Comparison of ENCODE assay signal across 1 cellular context in genomic region chr3:46962427-46962826, GRCh38.
TF ChIP-seq lines count a peak whose summit lies in the region.

No MANE protein-coding gene starts in this region.

TF ChIP-seq in IMR-90, 13 proteins besides CTCF, POLR2A, EP300 and RAD21 (continued from another document):
- TF ChIP-seq FOS (IDR thresholded peaks at IDR 0.05; ENCODE audit: low read depth, low read length) = no peak
- no peak for TF ChIP-seq RFX5 (IDR thresholded peaks at IDR 0.05; ENCODE audit: low read depth, low read length)
- no peak for TF ChIP-seq CHD1 (IDR thresholded peaks at IDR 0.05; ENCODE audit: low read depth, low read length)
- TF ChIP-seq RCOR1 (IDR thresholded peaks at IDR 0.05; ENCODE audit: insufficient replicate concordance, low read length) = no peak
- TF ChIP-seq BHLHE40 (IDR thresholded peaks at IDR 0.05; ENCODE audit: low read depth, low read length) = no peak
- TF ChIP-seq SMC3 (IDR thresholded peaks at IDR 0.05; ENCODE audit: low read depth, low read length) = no peak
- TF ChIP-seq ELK1 (IDR thresholded peaks at IDR 0.05; ENCODE audit: borderline replicate concordance, low read depth, low read length) = no peak
- TF ChIP-seq USF2 (IDR thresholded peaks at IDR 0.05; ENCODE audit: low read depth, low read length) = no peak
- TF ChIP-seq NFE2L2 (IDR thresholded peaks at IDR 0.05; ENCODE audit: low read depth, low read length) = no peak
- no peak for TF ChIP-seq MAFK (IDR thresholded peaks at IDR 0.05; ENCODE audit: low read depth, low read length)
- no peak for TF ChIP-seq CEBPB (IDR thresholded peaks at IDR 0.05; ENCODE audit: low read depth, low read length)
- TF ChIP-seq MXI1 (IDR thresholded peaks at IDR 0.05; ENCODE audit: borderline replicate concordance, low read depth, low read length) = no peak
TF ChIP-seq in IMR-90: peak in this region for 0.
